Comparison of ENCODE assay signal across 10 cellular contexts in the genomic region with DNA sequence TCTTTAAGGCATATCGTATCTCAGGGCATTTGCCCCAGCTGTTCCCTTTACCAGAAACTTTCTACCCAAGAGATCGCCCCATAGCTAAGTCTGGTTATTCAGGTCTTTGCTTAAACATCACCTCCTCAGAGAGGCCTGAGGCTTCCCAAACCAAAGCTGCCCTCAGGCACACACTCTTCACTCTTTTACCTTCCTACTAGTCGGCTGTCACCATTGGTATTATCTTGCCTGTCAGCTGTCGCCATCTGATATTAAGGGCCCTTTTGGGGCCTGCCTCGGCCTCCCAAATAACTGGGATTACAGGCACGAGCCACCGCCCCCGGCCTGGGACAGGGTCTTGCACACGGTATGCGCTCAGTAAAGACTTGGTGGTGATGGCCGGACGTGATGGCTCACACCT. TPM values are rescaled to one million over a fixed set of nuclear protein-coding genes. Genes with fewer than 3 reads are reported as not detected.
A peak's percentile ranks its signal among the peaks of the same experiment; 100 is the strongest.
DNase-seq lines count a peak whose midpoint lies in the region; ATAC-seq, FAIRE-seq and TF ChIP-seq lines count a peak whose summit lies in the region.
"Had no signal": no experiment of that assay in that cellular context is flagged by ENCODE, and none has a peak within 500 bp of the region (broad histone marks: within the 10 kb centered on the region; RNA-seq: fewer than 3 reads in every experiment).

No MANE protein-coding gene starts in this region.

- TF ChIP-seq POLR2A in heart left ventricle (IDR thresholded peaks at IDR 0.05) (no peak), K562 (conservative IDR thresholded peaks at IDR 0.05) (no peak)

- peak overlapping the region; percentile 96 for H3K4me2 ChIP-seq in K562 (ENCODE audit: insufficient read depth, low read length)

- H3K27me3 ChIP-seq in heart left ventricle, result no peaks in the 10 kb centered on the region
- H3K27me3 ChIP-seq in K562 (ENCODE audit: control insufficient read depth in 2 of 2, insufficient read depth in 2 of 2, low read length in 2 of 2), result no peaks in the 10 kb centered on the region
- no peaks in the 10 kb centered on the region for H3K27me3 ChIP-seq in upper lobe of right lung

- WGBS in heart left ventricle, 4 donors, result 53 to 56% (median 55%) methylated on average over 12 of the region's 12 CpGs
- WGBS in K562 (ENCODE audit: insufficient coverage, low coverage, missing lambda C conversion rate), result 7% methylated on average over 12 of the region's 12 CpGs

- in situ Hi-C loops in K562 (cut with MboI), result no loop called here

- no peaks in the 10 kb centered on the region; the same call in 1 of the 2 replicates for H4K20me1 ChIP-seq in K562 (replicated peaks; ENCODE audit: control insufficient read depth, insufficient read depth, low read length)

- peak overlapping the region; percentile 88 to 99 for H3K9ac ChIP-seq in K562 (ENCODE audit: insufficient read depth in 1 of 2, low read depth in 2 of 2, low read length in 2 of 2)

- ATAC-seq in heart left ventricle (no peak), K562 (0 out of 3 replicates have a peak, but pooled peaks have one; percentile 2), memory B cell (ENCODE audit: low read depth) (no peak), upper lobe of right lung (no peak), GM19467 (IDR thresholded peaks at IDR 0.05; ENCODE audit: unreplicated experiment) (no peak), GM19463 (IDR thresholded peaks at IDR 0.05; ENCODE audit: unreplicated experiment) (no peak)

- H3K9me3 ChIP-seq in heart left ventricle (no peaks in the 10 kb centered on the region), K562 (replicated peaks; ENCODE audit: control insufficient read depth, insufficient read depth, low read depth, low read length) (no peaks in the 10 kb centered on the region), upper lobe of right lung (no peaks in the 10 kb centered on the region)

- peak; percentile 72 for FAIRE-seq in K562 (lab: Jason Lieb, UNC)

- POLR2A ChIA-PET in K562 (lab: Yijun Ruan, JAX), result interaction anchor here (0.6 to 3.7 kb wide), 9 partner anchors 8 to 105 kb away, joined by 3 to 18 read pairs (median 6); a partner anchor contains a TSS

- H3K27ac Mint-ChIP-seq in memory B cell, result peak overlapping the region; percentile 91

- CTCF ChIA-PET in K562 (lab: Yijun Ruan, JAX; ENCODE audit: low intra/inter-chr PET ratio), result no interaction called here

- TF ChIP-seq CTCF in heart left ventricle (IDR thresholded peaks at IDR 0.05) (no peak), K562 (IDR thresholded peaks at IDR 0.05 in 2 of 3, conservative IDR thresholded peaks at IDR 0.05 in 1 of 3; ENCODE audit: insufficient read depth in 2 of 3, low read depth in 1 of 3, low read length in 3 of 3) (no peak), upper lobe of right lung (IDR thresholded peaks at IDR 0.05) (no peak)

- TF ChIP-seq RAD21 in K562 (CRISPR knock-in tag; conservative IDR thresholded peaks at IDR 0.05 in 1 of 2, IDR thresholded peaks at IDR 0.05 in 1 of 2), result no peak

- intact Hi-C loops in heart left ventricle (cut with DNase I) (loop anchor here in 1 of 10 donors (10.0 kb wide), 1 partner anchor 61 kb away; a partner anchor contains a TSS), cardiac septum (cut with DNase I) (loop anchor here (5.0 kb wide), 1 partner anchor 69 kb away; a partner anchor contains a TSS), K562 (cut with micrococcal nuclease) (no loop called here), upper lobe of right lung (cut with DNase I) (no loop called here)

- H3K9me3 Mint-ChIP-seq in memory B cell, result no peaks in the 10 kb centered on the region

- peak overlapping the region in 8 of 12 donors; percentile 87 to 95 (median 92) for H3K27ac ChIP-seq in heart left ventricle
- peak overlapping the region; percentile 92; the same call in 1 of the 3 replicates for H3K27ac ChIP-seq in K562 (ENCODE audit: extremely low read depth, low read depth, low read length)
- H3K27ac ChIP-seq in upper lobe of right lung, result peak overlapping the region; percentile 89

- BruUV-seq in K562 (replicated peaks; lab: Mats Ljungman, UMichigan), result TSS peak; percentile 50

- H3K4me3 ChIP-seq in heart left ventricle (peak overlapping the region; percentile 72 to 97 (median 90)), K562 (peak overlapping the region; percentile 96), upper lobe of right lung (peak overlapping the region; percentile 86)

- peaks cover 50% of the 10 kb centered on the region for H3K79me2 ChIP-seq in K562 (ENCODE audit: control insufficient read depth, insufficient read depth, low read length)

- peaks cover 15% of the 10 kb centered on the region for H3K36me3 Mint-ChIP-seq in memory B cell

- no peaks in the 10 kb centered on the region for H3K9me1 ChIP-seq in K562 (ENCODE audit: control insufficient read depth, insufficient read depth, low read length)

- no peaks in the 10 kb centered on the region for H3K27me3 Mint-ChIP-seq in memory B cell

- H3K4me1 ChIP-seq in heart left ventricle, result peaks cover 0 to 56% (median 40%) of the 10 kb centered on the region in 12 donors
- H3K4me1 ChIP-seq in K562 (replicated peaks in 1 of 2; ENCODE audit: control insufficient read depth in 2 of 2, insufficient read depth in 2 of 2, low read length in 2 of 2), result peaks cover 0 to 39% of the 10 kb centered on the region in 2 experiments; a peak in 3 of 5 replicates
- H3K4me1 ChIP-seq in upper lobe of right lung, result peaks cover 23% of the 10 kb centered on the region

- TF ChIP-seq EP300 in K562 (IDR thresholded peaks at IDR 0.05; ENCODE audit: low read length), result no peak

- peak in 1 of 5 donors; percentile 19 for DNase-seq in heart left ventricle
- no peak for DNase-seq in cardiac septum (ENCODE audit: low spot score)
- no peak for DNase-seq in K562 (ENCODE audit: extremely low read depth in 1 of 4, low spot score in 3 of 4)
- no peak for DNase-seq in memory B cell (ENCODE audit: low spot score in 2 of 2)
- no peak for DNase-seq in upper lobe of right lung
- no peak for DNase-seq in Kasumi-1 (lab: John Stamatoyannopoulos, UW)
- DNase-seq: effector CD8-positive, alpha-beta T cell; NCI-H1048 had no signal

- peak overlapping the region; percentile 80 for H3K4me3 Mint-ChIP-seq in memory B cell

- H3K36me3 ChIP-seq in heart left ventricle, result peaks cover 0 to 44% (median 35%) of the 10 kb centered on the region in 9 donors
- peaks cover 45% of the 10 kb centered on the region; the same call in 2 of the 3 replicates for H3K36me3 ChIP-seq in K562 (ENCODE audit: control insufficient read depth, insufficient read depth, low read length)
- H3K36me3 ChIP-seq in upper lobe of right lung, result peaks cover 41% of the 10 kb centered on the region

- H2AFZ ChIP-seq in K562 (ENCODE audit: low read depth, low read length), result no peak overlapping the region

- peaks cover 19% of the 10 kb centered on the region for H3K4me1 Mint-ChIP-seq in memory B cell

RNA-seq across cellular contexts. Expression of a gene that starts 1.0 kb away (rescaled TPM):
- 10 to 100 TPM; 17.2 to 63.6 (median 27.2) TPM for total RNA-seq in heart left ventricle
- 100 to 1,000 TPM in 1 of 2 donors, 10 to 100 TPM in 1; 64.9 to 119 TPM for polyA plus RNA-seq in heart left ventricle
- 23.5 TPM for total RNA-seq in cardiac septum
- total RNA-seq in K562 (2011; cell fraction: chromatin; rRNA removed; ENCODE audit: low replicate concordance), result 2.1 and 5.5 TPM in 2 replicates
- 10.1 and 11.0 TPM in 2 replicates for total RNA-seq in K562 (2011; cell fraction: nucleolus; rRNA removed)
- total RNA-seq in K562 (2011; cell fraction: nucleoplasm; rRNA removed), result 7.2 TPM in 2 replicates
- total RNA-seq in K562 (2014; rRNA removed), result 143 and 161 TPM in 2 replicates
- 9.1 and 12.9 TPM in 2 replicates for total RNA-seq in K562 (2014; rRNA removed; fragmentation: Illumina TruSeq; extraction: Trizol)
- 39.5 and 40.1 TPM in 2 replicates for total RNA-seq in K562 (2015; rRNA removed; fragmentation: Illumina TruSeq; extraction: Trizol)
- 47.3 and 48.8 TPM in 2 replicates for total RNA-seq in K562 (2021)
- 29.2 and 30.4 TPM in 2 replicates for polyA plus RNA-seq in K562 (2011; rRNA removed)
- polyA plus RNA-seq in K562 (2011; cell fraction: cytosol; rRNA removed), result 29.3 and 72.0 TPM in 2 replicates
- polyA plus RNA-seq in K562 (2011; cell fraction: nucleus; rRNA removed), result 15.3 and 17.2 TPM in 2 replicates
- polyA plus RNA-seq in K562 (2012), result 35.2 and 43.7 TPM in 2 replicates
- 11.5 and 20.3 TPM in 2 replicates for polyA plus RNA-seq in K562 (2014; fragmentation: Illumina TruSeq; extraction: Trizol)
- 1 to 10 TPM; 5.1 to 6.8 TPM for polyA plus RNA-seq in K562 (2014; fragmentation: Nextera tagmentation; extraction: Ambion mirVana)
- polyA plus RNA-seq in K562 (2014; rRNA removed), result 114 and 122 TPM in 2 replicates
- polyA minus RNA-seq in K562 (2011; rRNA and poly(A)+ RNA removed), result 4.2 and 6.1 TPM in 2 replicates
- 9.9 and 13.6 TPM in 2 replicates for polyA minus RNA-seq in K562 (2011; cell fraction: cytosol; rRNA and poly(A)+ RNA removed)
- 4.6 and 5.3 TPM in 2 replicates for polyA minus RNA-seq in K562 (2011; cell fraction: nucleus; rRNA and poly(A)+ RNA removed)
- 16.4 TPM for total RNA-seq in upper lobe of right lung

RNA-seq across cellular contexts. Expression of a gene that starts 10.3 kb away (rescaled TPM):
- total RNA-seq in heart left ventricle (100 to 1,000 TPM; 130 to 272 (median 161) TPM), cardiac septum (143 TPM), K562 (2014; rRNA removed) (181 and 279 TPM in 2 replicates), K562 (2014; rRNA removed; fragmentation: Illumina TruSeq; extraction: Trizol) (47.8 and 56.5 TPM in 2 replicates), K562 (2015; rRNA removed; fragmentation: Illumina TruSeq; extraction: Trizol) (102 and 103 TPM in 2 replicates), K562 (2021) (143 and 155 TPM in 2 replicates), upper lobe of right lung (109 TPM)
- polyA plus RNA-seq in heart left ventricle (100 to 1,000 TPM; 186 to 212 TPM), K562 (2011; rRNA removed) (44.1 and 61.2 TPM in 2 replicates), K562 (2014; fragmentation: Illumina TruSeq; extraction: Trizol) (179 and 212 TPM in 2 replicates), K562 (2014; fragmentation: Nextera tagmentation; extraction: Ambion mirVana) (10 to 100 TPM in 1 of 2 experiments, 1 to 10 TPM in 1; 9.5 to 40.4 TPM), K562 (2014; rRNA removed) (101 and 127 TPM in 2 replicates)
- 62.5 and 156 TPM in 2 replicates for total RNA-seq in K562 (2011; cell fraction: chromatin; rRNA removed; ENCODE audit: low replicate concordance)
- total RNA-seq in K562 (2011; cell fraction: nucleolus; rRNA removed), result 117 and 120 TPM in 2 replicates
- 89.2 and 96.1 TPM in 2 replicates for total RNA-seq in K562 (2011; cell fraction: nucleoplasm; rRNA removed)
- polyA plus RNA-seq in K562 (2011; cell fraction: cytosol; rRNA removed), result 93.6 and 155 TPM in 2 replicates
- polyA plus RNA-seq in K562 (2011; cell fraction: nucleus; rRNA removed), result 108 and 152 TPM in 2 replicates
- polyA plus RNA-seq in K562 (2012), result 184 and 224 TPM in 2 replicates
- 33.9 and 34.4 TPM in 2 replicates for polyA minus RNA-seq in K562 (2011; rRNA and poly(A)+ RNA removed)
- 98.0 and 181 TPM in 2 replicates for polyA minus RNA-seq in K562 (2011; cell fraction: cytosol; rRNA and poly(A)+ RNA removed)
- 31.2 and 37.4 TPM in 2 replicates for polyA minus RNA-seq in K562 (2011; cell fraction: nucleus; rRNA and poly(A)+ RNA removed)

RNA-seq across cellular contexts. Expression of a gene that starts 13.4 kb away (rescaled TPM):
- total RNA-seq in heart left ventricle, result 10 to 100 TPM in 4 of 9 donors, 1 to 10 TPM in 5; 2.9 to 13.6 (median 9.0) TPM
- 1 to 10 TPM; 1.4 to 4.7 TPM for polyA plus RNA-seq in heart left ventricle
- 11.4 TPM for total RNA-seq in cardiac septum
- total RNA-seq in K562 (2011; cell fraction: chromatin; rRNA removed; ENCODE audit: low replicate concordance), result 2.2 and 4.9 TPM in 2 replicates
- 2.3 and 2.4 TPM in 2 replicates for total RNA-seq in K562 (2011; cell fraction: nucleolus; rRNA removed)
- total RNA-seq in K562 (2011; cell fraction: nucleoplasm; rRNA removed), result 2.3 and 3.3 TPM in 2 replicates
- total RNA-seq in K562 (2014; rRNA removed), result 0.27 and 0.82 TPM in 2 replicates
- 0.38 and 0.40 TPM in 2 replicates for total RNA-seq in K562 (2014; rRNA removed; fragmentation: Illumina TruSeq; extraction: Trizol)
- total RNA-seq in K562 (2015; rRNA removed; fragmentation: Illumina TruSeq; extraction: Trizol), result 0.22 and 0.23 TPM in 2 replicates
- total RNA-seq in K562 (2021), result 0.74 and 0.78 TPM in 2 replicates
- 0.60 and 0.89 TPM in 2 replicates for polyA plus RNA-seq in K562 (2011; rRNA removed)
- 0.71 and 0.72 TPM in 2 replicates for polyA plus RNA-seq in K562 (2011; cell fraction: cytosol; rRNA removed)
- 1.9 and 3.0 TPM in 2 replicates for polyA plus RNA-seq in K562 (2011; cell fraction: nucleus; rRNA removed)
- 0.43 and 0.97 TPM in 2 replicates for polyA plus RNA-seq in K562 (2012)
- polyA plus RNA-seq in K562 (2014; fragmentation: Illumina TruSeq; extraction: Trizol), result 0.71 and 0.83 TPM in 2 replicates
- under 1 TPM; 0.42 to 0.63 TPM for polyA plus RNA-seq in K562 (2014; fragmentation: Nextera tagmentation; extraction: Ambion mirVana)
- polyA plus RNA-seq in K562 (2014; rRNA removed), result 0.50 and 0.66 TPM in 2 replicates
- polyA minus RNA-seq in K562 (2011; rRNA and poly(A)+ RNA removed), result 0.18 and 0.28 TPM in 2 replicates
- polyA minus RNA-seq in K562 (2011; cell fraction: cytosol; rRNA and poly(A)+ RNA removed), result 0.48 TPM in 1 of 2 replicates, not detected in the other
- polyA minus RNA-seq in K562 (2011; cell fraction: nucleus; rRNA and poly(A)+ RNA removed), result 0.33 TPM in 1 of 2 replicates, not detected in the other
- not detected for total RNA-seq in upper lobe of right lung

RNA-seq across cellular contexts. Expression of a gene that starts 17.6 kb away (rescaled TPM):
- total RNA-seq in heart left ventricle (100 to 1,000 TPM; 231 to 816 (median 380) TPM), cardiac septum (412 TPM), K562 (2014; rRNA removed) (673 and 912 TPM in 2 replicates), K562 (2014; rRNA removed; fragmentation: Illumina TruSeq; extraction: Trizol) (473 and 509 TPM in 2 replicates), K562 (2015; rRNA removed; fragmentation: Illumina TruSeq; extraction: Trizol) (794 and 811 TPM in 2 replicates), K562 (2021) (730 and 790 TPM in 2 replicates), upper lobe of right lung (991 TPM)
- polyA plus RNA-seq in heart left ventricle (100 to 1,000 TPM; 227 to 771 TPM), K562 (2011; rRNA removed) (628 and 644 TPM in 2 replicates), K562 (2014; fragmentation: Illumina TruSeq; extraction: Trizol) (643 and 731 TPM in 2 replicates), K562 (2014; fragmentation: Nextera tagmentation; extraction: Ambion mirVana) (100 to 1,000 TPM; 126 to 147 TPM), K562 (2014; rRNA removed) (642 and 658 TPM in 2 replicates)
- 1,154 and 1,519 TPM in 2 replicates for total RNA-seq in K562 (2011; cell fraction: chromatin; rRNA removed; ENCODE audit: low replicate concordance)
- 2,017 and 2,086 TPM in 2 replicates for total RNA-seq in K562 (2011; cell fraction: nucleolus; rRNA removed)
- 1,334 and 1,801 TPM in 2 replicates for total RNA-seq in K562 (2011; cell fraction: nucleoplasm; rRNA removed)
- 488 and 529 TPM in 2 replicates for polyA plus RNA-seq in K562 (2011; cell fraction: cytosol; rRNA removed)
- 369 and 585 TPM in 2 replicates for polyA plus RNA-seq in K562 (2011; cell fraction: nucleus; rRNA removed)
- 684 and 846 TPM in 2 replicates for polyA plus RNA-seq in K562 (2012)
- polyA minus RNA-seq in K562 (2011; rRNA and poly(A)+ RNA removed), result 673 and 889 TPM in 2 replicates
- polyA minus RNA-seq in K562 (2011; cell fraction: cytosol; rRNA and poly(A)+ RNA removed), result 377 and 404 TPM in 2 replicates
- polyA minus RNA-seq in K562 (2011; cell fraction: nucleus; rRNA and poly(A)+ RNA removed), result 138 and 244 TPM in 2 replicates

RNA-seq across cellular contexts. Expression of a gene that starts 22.5 kb away (rescaled TPM):
- 10 to 100 TPM; 35.0 to 49.6 (median 40.6) TPM for total RNA-seq in heart left ventricle
- polyA plus RNA-seq in heart left ventricle, result 100 to 1,000 TPM in 1 of 2 donors, 10 to 100 TPM in 1; 37.3 to 104 TPM
- total RNA-seq in cardiac septum, result 36.3 TPM
- 40.0 and 119 TPM in 2 replicates for total RNA-seq in K562 (2011; cell fraction: chromatin; rRNA removed; ENCODE audit: low replicate concordance)
- 123 and 134 TPM in 2 replicates for total RNA-seq in K562 (2011; cell fraction: nucleolus; rRNA removed)
- 41.9 and 67.4 TPM in 2 replicates for total RNA-seq in K562 (2011; cell fraction: nucleoplasm; rRNA removed)
- 186 and 188 TPM in 2 replicates for total RNA-seq in K562 (2014; rRNA removed)
- 23.7 and 36.8 TPM in 2 replicates for total RNA-seq in K562 (2014; rRNA removed; fragmentation: Illumina TruSeq; extraction: Trizol)
- total RNA-seq in K562 (2015; rRNA removed; fragmentation: Illumina TruSeq; extraction: Trizol), result 89.6 and 102 TPM in 2 replicates
- 237 TPM in 2 replicates for total RNA-seq in K562 (2021)
- 25.2 and 39.6 TPM in 2 replicates for polyA plus RNA-seq in K562 (2011; rRNA removed)
- polyA plus RNA-seq in K562 (2011; cell fraction: cytosol; rRNA removed), result 37.9 and 94.3 TPM in 2 replicates
- 112 and 187 TPM in 2 replicates for polyA plus RNA-seq in K562 (2011; cell fraction: nucleus; rRNA removed)
- 137 and 208 TPM in 2 replicates for polyA plus RNA-seq in K562 (2012)
- polyA plus RNA-seq in K562 (2014; fragmentation: Illumina TruSeq; extraction: Trizol), result 173 and 186 TPM in 2 replicates
- 10 to 100 TPM; 32.6 to 40.0 TPM for polyA plus RNA-seq in K562 (2014; fragmentation: Nextera tagmentation; extraction: Ambion mirVana)
- polyA plus RNA-seq in K562 (2014; rRNA removed), result 117 and 142 TPM in 2 replicates
- 10.9 and 13.1 TPM in 2 replicates for polyA minus RNA-seq in K562 (2011; rRNA and poly(A)+ RNA removed)
- 49.3 and 54.1 TPM in 2 replicates for polyA minus RNA-seq in K562 (2011; cell fraction: cytosol; rRNA and poly(A)+ RNA removed)
- 39.9 and 40.1 TPM in 2 replicates for polyA minus RNA-seq in K562 (2011; cell fraction: nucleus; rRNA and poly(A)+ RNA removed)
- 39.5 TPM for total RNA-seq in upper lobe of right lung
